Comparison of ENCODE assay signal across 8 cellular contexts in genomic region chr14:99604766-99605298, GRCh38. TPM values are rescaled to one million over a fixed set of nuclear protein-coding genes. Genes with fewer than 3 reads are reported as not detected.
DNase-seq lines count a peak whose midpoint lies in the region; ATAC-seq and TF ChIP-seq lines count a peak whose summit lies in the region.

No MANE protein-coding gene starts in this region.

- TF ChIP-seq CTCF in Caco-2 (IDR thresholded peaks at IDR 0.05; ENCODE audit: insufficient read depth in 1 of 2, low read depth in 1 of 2, low read length in 1 of 2, severe bottlenecking in 1 of 2, unreplicated experiment in 1 of 2) = no peak
- no peak for TF ChIP-seq CTCF in KMS-11 (conservative IDR thresholded peaks at IDR 0.05; ENCODE audit: low read depth, low read length)
- TF ChIP-seq CTCF in heart right ventricle (IDR thresholded peaks at IDR 0.05) = no peak
- TF ChIP-seq CTCF in retinal pigment epithelial cell (conservative IDR thresholded peaks at IDR 0.05; ENCODE audit: low read depth, low read length) = no peak

- H3K27ac Mint-ChIP-seq in Caco-2 (ENCODE audit: unreplicated experiment) = no peak overlapping the region

- DNase-seq in Caco-2 (peak in 1 of 2 experiments; percentile 56), heart right ventricle (peak; percentile 17 to 52), retinal pigment epithelial cell (ENCODE audit: low read depth) (no peak), posterior vena cava (ENCODE audit: low spot score) (no peak), NCI-H2029 treated with DMSO at 0.1 percent for 48 hours (lab: John Stamatoyannopoulos, UW) (no peak)
- DNase-seq in activated naive CD4-positive, alpha-beta T cell treated with Interleukin-2 at 50 U/mL for 16 hours = peak; percentile 46

- no peaks in the 10 kb centered on the region for H3K9me3 ChIP-seq in Caco-2
- H3K9me3 ChIP-seq in heart right ventricle = no peaks in the 10 kb centered on the region

- H3K4me3 ChIP-seq in Caco-2 (ENCODE audit: low read depth, low read length) (peak overlapping the region; percentile 81), KMS-11 (IDR thresholded peaks at IDR 0.05; ENCODE audit: insufficient read depth, low read depth, low read length) (no peak overlapping the region), heart right ventricle (peak overlapping the region; percentile 70 to 97 (median 85)), retinal pigment epithelial cell (ENCODE audit: low read length) (peak overlapping the region; percentile 67)

- H3K9me3 Mint-ChIP-seq in Caco-2 (ENCODE audit: unreplicated experiment) = no peaks in the 10 kb centered on the region

- ATAC-seq in GM21423 (IDR thresholded peaks at IDR 0.05; ENCODE audit: unreplicated experiment) = peak; percentile 15
- peak; percentile 25 to 60 (median 49) for ATAC-seq in heart right ventricle

- H3K4me3 Mint-ChIP-seq in Caco-2 (ENCODE audit: unreplicated experiment) = peak overlapping the region; percentile 71

- peak overlapping the region; percentile 60 for H3K4me2 ChIP-seq in KMS-11

- H3K27me3 ChIP-seq in Caco-2 (replicated peaks; ENCODE audit: control insufficient read depth, insufficient read depth, low read length) (no peaks in the 10 kb centered on the region), KMS-11 (ENCODE audit: insufficient read depth, low read depth) (no peaks in the 10 kb centered on the region), heart right ventricle (peaks cover 0 to 39% (median 0%) of the 10 kb centered on the region in 7 donors)

- peaks cover 12% of the 10 kb centered on the region; the same call in 1 of the 2 replicates for H3K79me2 ChIP-seq in KMS-11 (ENCODE audit: insufficient read depth, low read depth)

- BruUV-seq in Caco-2 (replicated peaks; lab: Mats Ljungman, UMichigan) = no TSS peak

- H3K27ac ChIP-seq in KMS-11 (peak overlapping the region; percentile 84), heart right ventricle (peak overlapping the region; percentile 52 to 96 (median 90))

- H3K4me1 ChIP-seq in Caco-2 (peaks cover 25% of the 10 kb centered on the region), KMS-11 (ENCODE audit: low read depth, poor library complexity, severe bottlenecking) (peaks cover 38% of the 10 kb centered on the region), heart right ventricle (peaks cover 15 to 52% (median 38%) of the 10 kb centered on the region in 9 donors)

- peak overlapping the region; percentile 90 for H3K9ac ChIP-seq in KMS-11

- H3K36me3 ChIP-seq in Caco-2 (ENCODE audit: control insufficient read depth, insufficient read depth, low read length) (no peaks in the 10 kb centered on the region), KMS-11 (ENCODE audit: insufficient read depth) (no peaks in the 10 kb centered on the region), heart right ventricle (no peaks in the 10 kb centered on the region)

- H3K4me1 Mint-ChIP-seq in Caco-2 (ENCODE audit: low read depth, unreplicated experiment) = peaks cover 21% of the 10 kb centered on the region

- no peaks in the 10 kb centered on the region for H4K20me1 ChIP-seq in KMS-11 (ENCODE audit: insufficient read depth)

- no peaks in the 10 kb centered on the region for H3K36me3 Mint-ChIP-seq in Caco-2 (ENCODE audit: insufficient read depth, unreplicated experiment)

- intact Hi-C loops in Caco-2 (cut with micrococcal nuclease; ENCODE audit: unreplicated experiment) = loop anchor here (1.0 to 5.0 kb wide), 4 partner anchors 18 to 82 kb away; partner anchors contain the start of gene CYP46A1
- intact Hi-C loops in heart right ventricle (cut with DNase I) = loop anchor here in 6 of 10 donors (5.0 kb wide), 3 partner anchors 38 to 68 kb away; no protein-coding TSS in a partner anchor
- intact Hi-C loops in posterior vena cava (cut with DNase I) = loop anchor here in 1 of 2 donors (5.0 kb wide), 1 partner anchor 38 kb away; no protein-coding TSS in a partner anchor

- peak overlapping the region; percentile 98 for H2AFZ ChIP-seq in KMS-11 (ENCODE audit: low read depth)

- H3K27me3 Mint-ChIP-seq in Caco-2 (ENCODE audit: insufficient read depth, unreplicated experiment) = no peaks in the 10 kb centered on the region

- 1% methylated on average over 47 to 50 of the region's 50 CpGs for WGBS in heart right ventricle, 2 donors

- POLR2A ChIA-PET in Caco-2 (lab: Charles Lee) = interaction anchor here (1.5 to 2.9 kb wide), 3 partner anchors 33 to 124 kb away, joined by 6 to 12 read pairs (median 10); partner anchors contain the start of genes CCNK and SETD3

- CTCF ChIA-PET in Caco-2 (lab: Charles Lee) = interaction anchor here (0.6 to 3.1 kb wide), 5 partner anchors 20 to 286 kb away, joined by 3 to 12 read pairs (median 5); no protein-coding TSS in a partner anchor

RNA-seq across cellular contexts. Expression of gene CCDC85C, which starts 0.8 kb away (rescaled TPM):
- total RNA-seq in Caco-2 (2022) (69.1 and 76.2 TPM in 2 replicates), heart right ventricle (10 to 100 TPM; 28.7 to 50.2 (median 32.1) TPM), posterior vena cava (10 to 100 TPM; 19.8 to 28.2 TPM)
- 10 to 100 TPM in 1 of 2 donors, 1 to 10 TPM in 1; 9.0 to 23.8 TPM for polyA plus RNA-seq in heart right ventricle

RNA-seq across cellular contexts. Expression of gene HHIPL1, which starts 40.1 kb away (rescaled TPM):
- 2.1 and 2.9 TPM in 2 replicates for total RNA-seq in Caco-2 (2022)
- 1 to 10 TPM in 6 of 10 donors, under 1 TPM in 4; 0.81 to 2.2 (median 1.4) TPM for total RNA-seq in heart right ventricle
- polyA plus RNA-seq in heart right ventricle = under 1 TPM; 0.55 to 0.59 TPM
- total RNA-seq in posterior vena cava = 10 to 100 TPM; 10.9 to 11.6 TPM

Comparison
In these comparisons a context has a peak if more than half of its experiments do, and no peak if none do; other contexts are left out.
1. DNase-seq: peak in activated naive CD4-positive, alpha-beta T cell treated with Interleukin-2 at 50 U/mL for 16 hours (single experiment) and heart right ventricle (2 of 2); none in retinal pigment epithelial cell (single experiment), posterior vena cava (single experiment) and NCI-H2029 treated with DMSO at 0.1 percent for 48 hours (single experiment).